1 cellular context compared by ENCODE assay signal in the genomic region with DNA sequence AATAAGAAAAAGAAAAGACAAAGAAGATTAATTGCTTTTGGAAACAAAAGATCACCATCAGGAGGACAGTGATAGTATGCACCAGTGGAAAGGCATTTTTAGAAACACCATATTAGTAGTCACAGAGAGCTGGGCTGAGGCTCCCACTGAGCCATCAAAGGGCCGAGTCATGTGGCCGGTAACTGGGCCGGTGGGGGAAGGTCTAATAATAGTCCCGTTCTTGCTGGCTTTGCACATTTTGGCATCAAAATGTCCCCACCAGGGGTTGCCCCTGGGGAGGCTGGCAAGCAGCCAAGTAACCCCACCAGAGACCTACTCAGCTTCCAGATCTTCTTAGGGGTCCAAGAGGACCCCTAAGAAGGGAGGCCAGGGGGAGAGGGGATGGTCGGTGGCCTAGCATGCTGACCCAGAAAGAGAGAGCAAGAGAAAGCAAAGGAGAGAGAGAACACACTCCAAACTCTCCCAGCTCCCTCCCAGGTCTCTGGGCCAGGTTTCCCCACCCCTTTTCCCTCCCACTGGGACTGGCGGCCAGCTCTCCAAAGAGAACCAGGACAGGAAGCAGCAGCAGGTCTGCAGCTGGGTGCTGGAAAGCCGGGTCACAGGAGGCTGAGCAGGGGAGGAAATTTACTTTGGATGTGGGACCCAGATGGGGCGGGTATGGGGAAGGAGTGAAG.
A peak's percentile ranks its signal among the peaks of the same experiment; 100 is the strongest.
TF ChIP-seq lines count a peak whose summit lies in the region.

No MANE protein-coding gene starts in this region.

TF ChIP-seq in HEK293, 187 proteins besides CTCF, POLR2A, EP300 and RAD21 (continued from another document and continues in another):
- TF ChIP-seq, protein P1, sequence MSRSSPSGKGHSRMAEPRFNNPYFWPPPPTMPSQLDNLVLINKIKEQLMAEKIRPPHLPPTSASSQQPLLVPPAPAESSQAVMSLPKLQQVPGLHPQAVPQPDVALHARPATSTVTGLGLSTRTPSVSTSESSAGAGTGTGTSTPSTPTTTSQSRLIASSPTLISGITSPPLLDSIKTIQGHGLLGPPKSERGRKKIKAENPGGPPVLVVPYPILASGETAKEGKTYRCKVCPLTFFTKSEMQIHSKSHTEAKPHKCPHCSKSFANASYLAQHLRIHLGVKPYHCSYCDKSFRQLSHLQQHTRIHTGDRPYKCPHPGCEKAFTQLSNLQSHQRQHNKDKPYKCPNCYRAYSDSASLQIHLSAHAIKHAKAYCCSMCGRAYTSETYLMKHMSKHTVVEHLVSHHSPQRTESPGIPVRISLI (tag by site-specific recombination; IDR thresholded peaks at IDR 0.05): no peak
- TF ChIP-seq ZNF341 (tag by site-specific recombination; IDR thresholded peaks at IDR 0.05; ENCODE audit: low read depth) (no peak), ZNF791 (tag by site-specific recombination; IDR thresholded peaks at IDR 0.05) (no peak), ZNF48 (tag by site-specific recombination; IDR thresholded peaks at IDR 0.05) (no peak), ZIC2 (tag by site-specific recombination; IDR thresholded peaks at IDR 0.05) (peak; percentile 84), ZNF16 (tag by site-specific recombination; IDR thresholded peaks at IDR 0.05; ENCODE audit: low read depth) (no peak), ZNF404 (tag by site-specific recombination; IDR thresholded peaks at IDR 0.05) (no peak), ZNF626 (tag by site-specific recombination; IDR thresholded peaks at IDR 0.05) (no peak), ZNF76 (tag by site-specific recombination; IDR thresholded peaks at IDR 0.05; ENCODE audit: borderline replicate concordance, low read depth) (no peak), ZSCAN30 (tag by site-specific recombination; IDR thresholded peaks at IDR 0.05) (no peak), SETDB1 (IDR thresholded peaks at IDR 0.05; ENCODE audit: insufficient read length, low read length) (no peak), PRDM1 (tag by site-specific recombination; IDR thresholded peaks at IDR 0.05) (peak; percentile 43; the same call in 1 of the 2 replicates), ZNF623 (tag by site-specific recombination; IDR thresholded peaks at IDR 0.05) (no peak), ZNF184 (tag by site-specific recombination; IDR thresholded peaks at IDR 0.05) (0 out of 2 replicates have a peak, but pooled peaks have one; percentile 21), ZNF843 (tag by site-specific recombination; IDR thresholded peaks at IDR 0.05) (no peak), GLIS1 (tag by site-specific recombination; IDR thresholded peaks at IDR 0.05) (peak; percentile 96), HOXC10 (CRISPR knock-in tag; IDR thresholded peaks at IDR 0.05) (no peak), SP2 (tag by site-specific recombination; IDR thresholded peaks at IDR 0.05) (peak; percentile 30; the same call in 1 of the 2 replicates)
- TF ChIP-seq, protein P2, sequence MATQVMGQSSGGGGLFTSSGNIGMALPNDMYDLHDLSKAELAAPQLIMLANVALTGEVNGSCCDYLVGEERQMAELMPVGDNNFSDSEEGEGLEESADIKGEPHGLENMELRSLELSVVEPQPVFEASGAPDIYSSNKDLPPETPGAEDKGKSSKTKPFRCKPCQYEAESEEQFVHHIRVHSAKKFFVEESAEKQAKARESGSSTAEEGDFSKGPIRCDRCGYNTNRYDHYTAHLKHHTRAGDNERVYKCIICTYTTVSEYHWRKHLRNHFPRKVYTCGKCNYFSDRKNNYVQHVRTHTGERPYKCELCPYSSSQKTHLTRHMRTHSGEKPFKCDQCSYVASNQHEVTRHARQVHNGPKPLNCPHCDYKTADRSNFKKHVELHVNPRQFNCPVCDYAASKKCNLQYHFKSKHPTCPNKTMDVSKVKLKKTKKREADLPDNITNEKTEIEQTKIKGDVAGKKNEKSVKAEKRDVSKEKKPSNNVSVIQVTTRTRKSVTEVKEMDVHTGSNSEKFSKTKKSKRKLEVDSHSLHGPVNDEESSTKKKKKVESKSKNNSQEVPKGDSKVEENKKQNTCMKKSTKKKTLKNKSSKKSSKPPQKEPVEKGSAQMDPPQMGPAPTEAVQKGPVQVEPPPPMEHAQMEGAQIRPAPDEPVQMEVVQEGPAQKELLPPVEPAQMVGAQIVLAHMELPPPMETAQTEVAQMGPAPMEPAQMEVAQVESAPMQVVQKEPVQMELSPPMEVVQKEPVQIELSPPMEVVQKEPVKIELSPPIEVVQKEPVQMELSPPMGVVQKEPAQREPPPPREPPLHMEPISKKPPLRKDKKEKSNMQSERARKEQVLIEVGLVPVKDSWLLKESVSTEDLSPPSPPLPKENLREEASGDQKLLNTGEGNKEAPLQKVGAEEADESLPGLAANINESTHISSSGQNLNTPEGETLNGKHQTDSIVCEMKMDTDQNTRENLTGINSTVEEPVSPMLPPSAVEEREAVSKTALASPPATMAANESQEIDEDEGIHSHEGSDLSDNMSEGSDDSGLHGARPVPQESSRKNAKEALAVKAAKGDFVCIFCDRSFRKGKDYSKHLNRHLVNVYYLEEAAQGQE (tag by site-specific recombination; IDR thresholded peaks at IDR 0.05): no peak
- TF ChIP-seq, protein P3, sequence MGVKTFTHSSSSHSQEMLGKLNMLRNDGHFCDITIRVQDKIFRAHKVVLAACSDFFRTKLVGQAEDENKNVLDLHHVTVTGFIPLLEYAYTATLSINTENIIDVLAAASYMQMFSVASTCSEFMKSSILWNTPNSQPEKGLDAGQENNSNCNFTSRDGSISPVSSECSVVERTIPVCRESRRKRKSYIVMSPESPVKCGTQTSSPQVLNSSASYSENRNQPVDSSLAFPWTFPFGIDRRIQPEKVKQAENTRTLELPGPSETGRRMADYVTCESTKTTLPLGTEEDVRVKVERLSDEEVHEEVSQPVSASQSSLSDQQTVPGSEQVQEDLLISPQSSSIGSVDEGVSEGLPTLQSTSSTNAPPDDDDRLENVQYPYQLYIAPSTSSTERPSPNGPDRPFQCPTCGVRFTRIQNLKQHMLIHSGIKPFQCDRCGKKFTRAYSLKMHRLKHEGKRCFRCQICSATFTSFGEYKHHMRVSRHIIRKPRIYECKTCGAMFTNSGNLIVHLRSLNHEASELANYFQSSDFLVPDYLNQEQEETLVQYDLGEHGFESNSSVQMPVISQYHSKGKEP (tag by site-specific recombination; IDR thresholded peaks at IDR 0.05): no peak
- TF ChIP-seq, protein P4, sequence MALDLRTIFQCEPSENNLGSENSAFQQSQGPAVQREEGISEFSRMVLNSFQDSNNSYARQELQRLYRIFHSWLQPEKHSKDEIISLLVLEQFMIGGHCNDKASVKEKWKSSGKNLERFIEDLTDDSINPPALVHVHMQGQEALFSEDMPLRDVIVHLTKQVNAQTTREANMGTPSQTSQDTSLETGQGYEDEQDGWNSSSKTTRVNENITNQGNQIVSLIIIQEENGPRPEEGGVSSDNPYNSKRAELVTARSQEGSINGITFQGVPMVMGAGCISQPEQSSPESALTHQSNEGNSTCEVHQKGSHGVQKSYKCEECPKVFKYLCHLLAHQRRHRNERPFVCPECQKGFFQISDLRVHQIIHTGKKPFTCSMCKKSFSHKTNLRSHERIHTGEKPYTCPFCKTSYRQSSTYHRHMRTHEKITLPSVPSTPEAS (tag by site-specific recombination; IDR thresholded peaks at IDR 0.05): no peak
- TF ChIP-seq, protein P5, sequence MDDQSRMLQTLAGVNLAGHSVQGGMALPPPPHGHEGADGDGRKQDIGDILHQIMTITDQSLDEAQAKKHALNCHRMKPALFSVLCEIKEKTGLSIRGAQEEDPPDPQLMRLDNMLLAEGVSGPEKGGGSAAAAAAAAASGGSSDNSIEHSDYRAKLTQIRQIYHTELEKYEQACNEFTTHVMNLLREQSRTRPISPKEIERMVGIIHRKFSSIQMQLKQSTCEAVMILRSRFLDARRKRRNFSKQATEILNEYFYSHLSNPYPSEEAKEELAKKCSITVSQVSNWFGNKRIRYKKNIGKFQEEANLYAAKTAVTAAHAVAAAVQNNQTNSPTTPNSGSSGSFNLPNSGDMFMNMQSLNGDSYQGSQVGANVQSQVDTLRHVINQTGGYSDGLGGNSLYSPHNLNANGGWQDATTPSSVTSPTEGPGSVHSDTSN (CRISPR knock-in tag; IDR thresholded peaks at IDR 0.05): no peak
- TF ChIP-seq, protein P6, sequence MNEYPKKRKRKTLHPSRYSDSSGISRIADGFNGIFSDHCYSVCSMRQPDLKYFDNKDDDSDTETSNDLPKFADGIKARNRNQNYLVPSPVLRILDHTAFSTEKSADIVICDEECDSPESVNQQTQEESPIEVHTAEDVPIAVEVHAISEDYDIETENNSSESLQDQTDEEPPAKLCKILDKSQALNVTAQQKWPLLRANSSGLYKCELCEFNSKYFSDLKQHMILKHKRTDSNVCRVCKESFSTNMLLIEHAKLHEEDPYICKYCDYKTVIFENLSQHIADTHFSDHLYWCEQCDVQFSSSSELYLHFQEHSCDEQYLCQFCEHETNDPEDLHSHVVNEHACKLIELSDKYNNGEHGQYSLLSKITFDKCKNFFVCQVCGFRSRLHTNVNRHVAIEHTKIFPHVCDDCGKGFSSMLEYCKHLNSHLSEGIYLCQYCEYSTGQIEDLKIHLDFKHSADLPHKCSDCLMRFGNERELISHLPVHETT (tag by site-specific recombination; IDR thresholded peaks at IDR 0.05): no peak
- TF ChIP-seq, protein P7, sequence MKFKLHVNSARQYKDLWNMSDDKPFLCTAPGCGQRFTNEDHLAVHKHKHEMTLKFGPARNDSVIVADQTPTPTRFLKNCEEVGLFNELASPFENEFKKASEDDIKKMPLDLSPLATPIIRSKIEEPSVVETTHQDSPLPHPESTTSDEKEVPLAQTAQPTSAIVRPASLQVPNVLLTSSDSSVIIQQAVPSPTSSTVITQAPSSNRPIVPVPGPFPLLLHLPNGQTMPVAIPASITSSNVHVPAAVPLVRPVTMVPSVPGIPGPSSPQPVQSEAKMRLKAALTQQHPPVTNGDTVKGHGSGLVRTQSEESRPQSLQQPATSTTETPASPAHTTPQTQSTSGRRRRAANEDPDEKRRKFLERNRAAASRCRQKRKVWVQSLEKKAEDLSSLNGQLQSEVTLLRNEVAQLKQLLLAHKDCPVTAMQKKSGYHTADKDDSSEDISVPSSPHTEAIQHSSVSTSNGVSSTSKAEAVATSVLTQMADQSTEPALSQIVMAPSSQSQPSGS (tag by site-specific recombination; IDR thresholded peaks at IDR 0.05; ENCODE audit: low read depth): no peak
- TF ChIP-seq, protein P8, sequence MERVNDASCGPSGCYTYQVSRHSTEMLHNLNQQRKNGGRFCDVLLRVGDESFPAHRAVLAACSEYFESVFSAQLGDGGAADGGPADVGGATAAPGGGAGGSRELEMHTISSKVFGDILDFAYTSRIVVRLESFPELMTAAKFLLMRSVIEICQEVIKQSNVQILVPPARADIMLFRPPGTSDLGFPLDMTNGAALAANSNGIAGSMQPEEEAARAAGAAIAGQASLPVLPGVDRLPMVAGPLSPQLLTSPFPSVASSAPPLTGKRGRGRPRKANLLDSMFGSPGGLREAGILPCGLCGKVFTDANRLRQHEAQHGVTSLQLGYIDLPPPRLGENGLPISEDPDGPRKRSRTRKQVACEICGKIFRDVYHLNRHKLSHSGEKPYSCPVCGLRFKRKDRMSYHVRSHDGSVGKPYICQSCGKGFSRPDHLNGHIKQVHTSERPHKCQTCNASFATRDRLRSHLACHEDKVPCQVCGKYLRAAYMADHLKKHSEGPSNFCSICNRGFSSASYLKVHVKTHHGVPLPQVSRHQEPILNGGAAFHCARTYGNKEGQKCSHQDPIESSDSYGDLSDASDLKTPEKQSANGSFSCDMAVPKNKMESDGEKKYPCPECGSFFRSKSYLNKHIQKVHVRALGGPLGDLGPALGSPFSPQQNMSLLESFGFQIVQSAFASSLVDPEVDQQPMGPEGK (tag by site-specific recombination; IDR thresholded peaks at IDR 0.05): peak; percentile 17; the same call in 1 of the 2 replicates
- TF ChIP-seq, protein P9, sequence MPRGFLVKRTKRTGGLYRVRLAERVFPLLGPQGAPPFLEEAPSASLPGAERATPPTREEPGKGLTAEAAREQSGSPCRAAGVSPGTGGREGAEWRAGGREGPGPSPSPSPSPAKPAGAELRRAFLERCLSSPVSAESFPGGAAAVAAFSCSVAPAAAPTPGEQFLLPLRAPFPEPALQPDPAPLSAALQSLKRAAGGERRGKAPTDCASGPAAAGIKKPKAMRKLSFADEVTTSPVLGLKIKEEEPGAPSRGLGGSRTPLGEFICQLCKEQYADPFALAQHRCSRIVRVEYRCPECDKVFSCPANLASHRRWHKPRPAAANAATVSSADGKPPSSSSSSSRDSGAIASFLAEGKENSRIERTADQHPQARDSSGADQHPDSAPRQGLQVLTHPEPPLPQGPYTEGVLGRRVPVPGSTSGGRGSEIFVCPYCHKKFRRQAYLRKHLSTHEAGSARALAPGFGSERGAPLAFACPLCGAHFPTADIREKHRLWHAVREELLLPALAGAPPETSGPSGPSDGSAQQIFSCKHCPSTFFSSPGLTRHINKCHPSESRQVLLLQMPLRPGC (tag by site-specific recombination; IDR thresholded peaks at IDR 0.05): no peak
- TF ChIP-seq, protein P10, sequence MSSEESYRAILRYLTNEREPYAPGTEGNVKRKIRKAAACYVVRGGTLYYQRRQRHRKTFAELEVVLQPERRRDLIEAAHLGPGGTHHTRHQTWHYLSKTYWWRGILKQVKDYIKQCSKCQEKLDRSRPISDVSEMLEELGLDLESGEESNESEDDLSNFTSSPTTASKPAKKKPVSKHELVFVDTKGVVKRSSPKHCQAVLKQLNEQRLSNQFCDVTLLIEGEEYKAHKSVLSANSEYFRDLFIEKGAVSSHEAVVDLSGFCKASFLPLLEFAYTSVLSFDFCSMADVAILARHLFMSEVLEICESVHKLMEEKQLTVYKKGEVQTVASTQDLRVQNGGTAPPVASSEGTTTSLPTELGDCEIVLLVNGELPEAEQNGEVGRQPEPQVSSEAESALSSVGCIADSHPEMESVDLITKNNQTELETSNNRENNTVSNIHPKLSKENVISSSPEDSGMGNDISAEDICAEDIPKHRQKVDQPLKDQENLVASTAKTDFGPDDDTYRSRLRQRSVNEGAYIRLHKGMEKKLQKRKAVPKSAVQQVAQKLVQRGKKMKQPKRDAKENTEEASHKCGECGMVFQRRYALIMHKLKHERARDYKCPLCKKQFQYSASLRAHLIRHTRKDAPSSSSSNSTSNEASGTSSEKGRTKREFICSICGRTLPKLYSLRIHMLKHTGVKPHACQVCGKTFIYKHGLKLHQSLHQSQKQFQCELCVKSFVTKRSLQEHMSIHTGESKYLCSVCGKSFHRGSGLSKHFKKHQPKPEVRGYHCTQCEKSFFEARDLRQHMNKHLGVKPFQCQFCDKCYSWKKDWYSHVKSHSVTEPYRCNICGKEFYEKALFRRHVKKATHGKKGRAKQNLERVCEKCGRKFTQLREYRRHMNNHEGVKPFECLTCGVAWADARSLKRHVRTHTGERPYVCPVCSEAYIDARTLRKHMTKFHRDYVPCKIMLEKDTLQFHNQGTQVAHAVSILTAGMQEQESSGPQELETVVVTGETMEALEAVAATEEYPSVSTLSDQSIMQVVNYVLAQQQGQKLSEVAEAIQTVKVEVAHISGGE (tag by site-specific recombination; conservative IDR thresholded peaks at IDR 0.05; ENCODE audit: low read depth): no peak
- TF ChIP-seq, protein P11, sequence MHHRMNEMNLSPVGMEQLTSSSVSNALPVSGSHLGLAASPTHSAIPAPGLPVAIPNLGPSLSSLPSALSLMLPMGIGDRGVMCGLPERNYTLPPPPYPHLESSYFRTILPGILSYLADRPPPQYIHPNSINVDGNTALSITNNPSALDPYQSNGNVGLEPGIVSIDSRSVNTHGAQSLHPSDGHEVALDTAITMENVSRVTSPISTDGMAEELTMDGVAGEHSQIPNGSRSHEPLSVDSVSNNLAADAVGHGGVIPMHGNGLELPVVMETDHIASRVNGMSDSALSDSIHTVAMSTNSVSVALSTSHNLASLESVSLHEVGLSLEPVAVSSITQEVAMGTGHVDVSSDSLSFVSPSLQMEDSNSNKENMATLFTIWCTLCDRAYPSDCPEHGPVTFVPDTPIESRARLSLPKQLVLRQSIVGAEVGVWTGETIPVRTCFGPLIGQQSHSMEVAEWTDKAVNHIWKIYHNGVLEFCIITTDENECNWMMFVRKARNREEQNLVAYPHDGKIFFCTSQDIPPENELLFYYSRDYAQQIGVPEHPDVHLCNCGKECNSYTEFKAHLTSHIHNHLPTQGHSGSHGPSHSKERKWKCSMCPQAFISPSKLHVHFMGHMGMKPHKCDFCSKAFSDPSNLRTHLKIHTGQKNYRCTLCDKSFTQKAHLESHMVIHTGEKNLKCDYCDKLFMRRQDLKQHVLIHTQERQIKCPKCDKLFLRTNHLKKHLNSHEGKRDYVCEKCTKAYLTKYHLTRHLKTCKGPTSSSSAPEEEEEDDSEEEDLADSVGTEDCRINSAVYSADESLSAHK (tag by site-specific recombination; IDR thresholded peaks at IDR 0.05): no peak
